ENCODE assay signal across 1 cellular context in genomic region chr16:57244767-57245471, GRCh38.
TF ChIP-seq lines count a peak whose summit lies in the region.

Gene ARL2BP (plus strand): TSS chr16:57245259. CDS start chr16:57245368, 109 bp downstream.

TF ChIP-seq in HepG2, 621 proteins besides CTCF, POLR2A, EP300 and RAD21 (continued from another document and continues in another):
- TF ChIP-seq, protein P1, sequence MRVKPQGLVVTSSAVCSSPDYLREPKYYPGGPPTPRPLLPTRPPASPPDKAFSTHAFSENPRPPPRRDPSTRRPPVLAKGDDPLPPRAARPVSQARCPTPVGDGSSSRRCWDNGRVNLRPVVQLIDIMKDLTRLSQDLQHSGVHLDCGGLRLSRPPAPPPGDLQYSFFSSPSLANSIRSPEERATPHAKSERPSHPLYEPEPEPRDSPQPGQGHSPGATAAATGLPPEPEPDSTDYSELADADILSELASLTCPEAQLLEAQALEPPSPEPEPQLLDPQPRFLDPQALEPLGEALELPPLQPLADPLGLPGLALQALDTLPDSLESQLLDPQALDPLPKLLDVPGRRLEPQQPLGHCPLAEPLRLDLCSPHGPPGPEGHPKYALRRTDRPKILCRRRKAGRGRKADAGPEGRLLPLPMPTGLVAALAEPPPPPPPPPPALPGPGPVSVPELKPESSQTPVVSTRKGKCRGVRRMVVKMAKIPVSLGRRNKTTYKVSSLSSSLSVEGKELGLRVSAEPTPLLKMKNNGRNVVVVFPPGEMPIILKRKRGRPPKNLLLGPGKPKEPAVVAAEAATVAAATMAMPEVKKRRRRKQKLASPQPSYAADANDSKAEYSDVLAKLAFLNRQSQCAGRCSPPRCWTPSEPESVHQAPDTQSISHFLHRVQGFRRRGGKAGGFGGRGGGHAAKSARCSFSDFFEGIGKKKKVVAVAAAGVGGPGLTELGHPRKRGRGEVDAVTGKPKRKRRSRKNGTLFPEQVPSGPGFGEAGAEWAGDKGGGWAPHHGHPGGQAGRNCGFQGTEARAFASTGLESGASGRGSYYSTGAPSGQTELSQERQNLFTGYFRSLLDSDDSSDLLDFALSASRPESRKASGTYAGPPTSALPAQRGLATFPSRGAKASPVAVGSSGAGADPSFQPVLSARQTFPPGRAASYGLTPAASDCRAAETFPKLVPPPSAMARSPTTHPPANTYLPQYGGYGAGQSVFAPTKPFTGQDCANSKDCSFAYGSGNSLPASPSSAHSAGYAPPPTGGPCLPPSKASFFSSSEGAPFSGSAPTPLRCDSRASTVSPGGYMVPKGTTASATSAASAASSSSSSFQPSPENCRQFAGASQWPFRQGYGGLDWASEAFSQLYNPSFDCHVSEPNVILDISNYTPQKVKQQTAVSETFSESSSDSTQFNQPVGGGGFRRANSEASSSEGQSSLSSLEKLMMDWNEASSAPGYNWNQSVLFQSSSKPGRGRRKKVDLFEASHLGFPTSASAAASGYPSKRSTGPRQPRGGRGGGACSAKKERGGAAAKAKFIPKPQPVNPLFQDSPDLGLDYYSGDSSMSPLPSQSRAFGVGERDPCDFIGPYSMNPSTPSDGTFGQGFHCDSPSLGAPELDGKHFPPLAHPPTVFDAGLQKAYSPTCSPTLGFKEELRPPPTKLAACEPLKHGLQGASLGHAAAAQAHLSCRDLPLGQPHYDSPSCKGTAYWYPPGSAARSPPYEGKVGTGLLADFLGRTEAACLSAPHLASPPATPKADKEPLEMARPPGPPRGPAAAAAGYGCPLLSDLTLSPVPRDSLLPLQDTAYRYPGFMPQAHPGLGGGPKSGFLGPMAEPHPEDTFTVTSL (CRISPR knock-in tag; IDR thresholded peaks at IDR 0.05; ENCODE audit: borderline replicate concordance): no peak
- TF ChIP-seq SMAD3 (CRISPR knock-in tag; IDR thresholded peaks at IDR 0.05) (no peak; the same call in 1 of the 2 replicates), ZNF7 (CRISPR knock-in tag; IDR thresholded peaks at IDR 0.05) (no peak), SPEN (CRISPR knock-in tag; IDR thresholded peaks at IDR 0.05; ENCODE audit: low read depth) (peak; percentile 99), ZNF205 (CRISPR knock-in tag; IDR thresholded peaks at IDR 0.05) (no peak; the same call in 1 of the 2 replicates), SKI (IDR thresholded peaks at IDR 0.05; ENCODE audit: partially characterized antibody) (peak; percentile 78), NCOA5 (CRISPR knock-in tag; IDR thresholded peaks at IDR 0.05) (no peak), DRAP1 (CRISPR knock-in tag; IDR thresholded peaks at IDR 0.05) (peak; percentile 71; the same call in 1 of the 2 replicates), KLF11 (CRISPR knock-in tag; IDR thresholded peaks at IDR 0.05) (no peak), ZNF317 (CRISPR knock-in tag; IDR thresholded peaks at IDR 0.05) (0 out of 2 replicates have a peak, but pooled peaks have one; percentile 69), KAT8 (CRISPR knock-in tag; IDR thresholded peaks at IDR 0.05) (peak; percentile 63), ZNF850 (CRISPR knock-in tag; conservative IDR thresholded peaks at IDR 0.05) (no peak), MBD4 (IDR thresholded peaks at IDR 0.05; ENCODE audit: borderline replicate concordance, low read length) (no peak), ZFP82 (CRISPR knock-in tag; IDR thresholded peaks at IDR 0.05; ENCODE audit: borderline replicate concordance) (no peak), SRSF1 (optimal IDR thresholded peaks at IDR 0.05; ENCODE audit: low read depth, low read length) (no peak), GPN1 (CRISPR knock-in tag; IDR thresholded peaks at IDR 0.05; ENCODE audit: borderline replicate concordance) (peak; percentile 69), MTA1 (CRISPR knock-in tag; IDR thresholded peaks at IDR 0.05; ENCODE audit: borderline replicate concordance) (peak; percentile 80; the same call in 1 of the 2 replicates), ZNF253 (CRISPR knock-in tag; IDR thresholded peaks at IDR 0.05; ENCODE audit: borderline replicate concordance) (peak; percentile 82), DMAP1 (CRISPR knock-in tag; IDR thresholded peaks at IDR 0.05) (peak; percentile 95), HMG20B (CRISPR knock-in tag; conservative IDR thresholded peaks at IDR 0.05) (no peak; the same call in 1 of the 2 replicates), ASH2L (IDR thresholded peaks at IDR 0.05; ENCODE audit: insufficient read length, low read depth, low read length) (peak; percentile 89), ZNF552 (CRISPR knock-in tag; IDR thresholded peaks at IDR 0.05; ENCODE audit: borderline replicate concordance) (peak; percentile 16; the same call in 1 of the 2 replicates), ISL2 (CRISPR knock-in tag; IDR thresholded peaks at IDR 0.05) (peak; percentile 64; the same call in 1 of the 2 replicates), ZNF839 (CRISPR knock-in tag; IDR thresholded peaks at IDR 0.05; ENCODE audit: borderline replicate concordance) (peak; percentile 88; the same call in 1 of the 2 replicates), BRD4 (CRISPR knock-in tag; IDR thresholded peaks at IDR 0.05) (peak; percentile 90), NCOA1 (CRISPR knock-in tag; IDR thresholded peaks at IDR 0.05) (no peak), EZH2 (conservative IDR thresholded peaks at IDR 0.05; ENCODE audit: low read depth, low read length) (no peak), ZNF577 (CRISPR knock-in tag; IDR thresholded peaks at IDR 0.05; ENCODE audit: borderline replicate concordance, low read depth) (0 out of 2 replicates have a peak, but pooled peaks have one; percentile 92), ZBTB8A (CRISPR knock-in tag; IDR thresholded peaks at IDR 0.05; ENCODE audit: borderline replicate concordance, low read depth) (no peak), POLR2AphosphoS5 (IDR thresholded peaks at IDR 0.05; ENCODE audit: low read depth, low read length) (peak; percentile 83), HNF1A (IDR thresholded peaks at IDR 0.05; ENCODE audit: low read depth) (no peak), HNF1A (CRISPR knock-in tag; IDR thresholded peaks at IDR 0.05; ENCODE audit: borderline replicate concordance) (peak; percentile 61; the same call in 1 of the 2 replicates), ZNF572 (CRISPR knock-in tag; IDR thresholded peaks at IDR 0.05) (no peak), HES4 (CRISPR knock-in tag; IDR thresholded peaks at IDR 0.05; ENCODE audit: borderline replicate concordance) (no peak), ZNF282 (IDR thresholded peaks at IDR 0.05; ENCODE audit: partially characterized antibody) (no peak), GATA4 (IDR thresholded peaks at IDR 0.05; ENCODE audit: borderline replicate concordance, low read depth) (peak; percentile 75; the same call in 1 of the 2 replicates), ZFP1 (CRISPR knock-in tag; IDR thresholded peaks at IDR 0.05) (no peak), ZNF350 (CRISPR knock-in tag; IDR thresholded peaks at IDR 0.05; ENCODE audit: borderline replicate concordance, low read depth) (peak; percentile 91), TGIF2 (CRISPR knock-in tag; IDR thresholded peaks at IDR 0.05) (no peak; the same call in 1 of the 2 replicates), TBP (CRISPR knock-in tag; IDR thresholded peaks at IDR 0.05) (no peak), THYN1 (CRISPR knock-in tag; IDR thresholded peaks at IDR 0.05; ENCODE audit: borderline replicate concordance, low read depth) (no peak), ZKSCAN5 (CRISPR knock-in tag; IDR thresholded peaks at IDR 0.05) (no peak), SMYD3 (CRISPR knock-in tag; IDR thresholded peaks at IDR 0.05) (peak; percentile 79), FOXJ3 (CRISPR knock-in tag; IDR thresholded peaks at IDR 0.05; ENCODE audit: borderline replicate concordance) (no peak), REL (CRISPR knock-in tag; conservative IDR thresholded peaks at IDR 0.05) (0 out of 2 replicates have a peak, but pooled peaks have one; percentile 41), MEIS2 (CRISPR knock-in tag; IDR thresholded peaks at IDR 0.05) (peak; percentile 84; the same call in 1 of the 2 replicates), ZNF354B (CRISPR knock-in tag; IDR thresholded peaks at IDR 0.05) (peak; percentile 19; the same call in 1 of the 2 replicates), ZNF292 (CRISPR knock-in tag; IDR thresholded peaks at IDR 0.05; ENCODE audit: borderline replicate concordance, low read depth) (no peak), ZNF784 (CRISPR knock-in tag; IDR thresholded peaks at IDR 0.05; ENCODE audit: borderline replicate concordance) (no peak), ZBTB7A (CRISPR knock-in tag; IDR thresholded peaks at IDR 0.05) (peak; percentile 77), ZNF33B (CRISPR knock-in tag; IDR thresholded peaks at IDR 0.05) (no peak; the same call in 1 of the 2 replicates), SIX4 (CRISPR knock-in tag; IDR thresholded peaks at IDR 0.05) (no peak), ELF1 (CRISPR knock-in tag; IDR thresholded peaks at IDR 0.05) (peak; percentile 92)
- TF ChIP-seq, protein P2, sequence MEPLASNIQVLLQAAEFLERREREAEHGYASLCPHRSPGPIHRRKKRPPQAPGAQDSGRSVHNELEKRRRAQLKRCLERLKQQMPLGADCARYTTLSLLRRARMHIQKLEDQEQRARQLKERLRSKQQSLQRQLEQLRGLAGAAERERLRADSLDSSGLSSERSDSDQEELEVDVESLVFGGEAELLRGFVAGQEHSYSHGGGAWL (CRISPR knock-in tag; IDR thresholded peaks at IDR 0.05): peak; percentile 92
- TF ChIP-seq, protein P3, sequence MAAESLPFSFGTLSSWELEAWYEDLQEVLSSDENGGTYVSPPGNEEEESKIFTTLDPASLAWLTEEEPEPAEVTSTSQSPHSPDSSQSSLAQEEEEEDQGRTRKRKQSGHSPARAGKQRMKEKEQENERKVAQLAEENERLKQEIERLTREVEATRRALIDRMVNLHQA (CRISPR knock-in tag; IDR thresholded peaks at IDR 0.05): no peak
- TF ChIP-seq, protein P4, sequence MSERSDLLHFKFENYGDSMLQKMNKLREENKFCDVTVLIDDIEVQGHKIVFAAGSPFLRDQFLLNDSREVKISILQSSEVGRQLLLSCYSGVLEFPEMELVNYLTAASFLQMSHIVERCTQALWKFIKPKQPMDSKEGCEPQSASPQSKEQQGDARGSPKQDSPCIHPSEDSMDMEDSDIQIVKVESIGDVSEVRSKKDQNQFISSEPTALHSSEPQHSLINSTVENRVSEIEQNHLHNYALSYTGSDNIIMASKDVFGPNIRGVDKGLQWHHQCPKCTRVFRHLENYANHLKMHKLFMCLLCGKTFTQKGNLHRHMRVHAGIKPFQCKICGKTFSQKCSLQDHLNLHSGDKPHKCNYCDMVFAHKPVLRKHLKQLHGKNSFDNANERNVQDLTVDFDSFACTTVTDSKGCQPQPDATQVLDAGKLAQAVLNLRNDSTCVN (CRISPR knock-in tag; IDR thresholded peaks at IDR 0.05; ENCODE audit: borderline replicate concordance): peak; percentile 73; the same call in 1 of the 2 replicates
- TF ChIP-seq, protein P5, sequence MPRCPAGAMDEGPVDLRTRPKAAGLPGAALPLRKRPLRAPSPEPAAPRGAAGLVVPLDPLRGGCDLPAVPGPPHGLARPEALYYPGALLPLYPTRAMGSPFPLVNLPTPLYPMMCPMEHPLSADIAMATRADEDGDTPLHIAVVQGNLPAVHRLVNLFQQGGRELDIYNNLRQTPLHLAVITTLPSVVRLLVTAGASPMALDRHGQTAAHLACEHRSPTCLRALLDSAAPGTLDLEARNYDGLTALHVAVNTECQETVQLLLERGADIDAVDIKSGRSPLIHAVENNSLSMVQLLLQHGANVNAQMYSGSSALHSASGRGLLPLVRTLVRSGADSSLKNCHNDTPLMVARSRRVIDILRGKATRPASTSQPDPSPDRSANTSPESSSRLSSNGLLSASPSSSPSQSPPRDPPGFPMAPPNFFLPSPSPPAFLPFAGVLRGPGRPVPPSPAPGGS (CRISPR knock-in tag; IDR thresholded peaks at IDR 0.05): peak; percentile 96; the same call in 1 of the 2 replicates
- TF ChIP-seq, protein P6, sequence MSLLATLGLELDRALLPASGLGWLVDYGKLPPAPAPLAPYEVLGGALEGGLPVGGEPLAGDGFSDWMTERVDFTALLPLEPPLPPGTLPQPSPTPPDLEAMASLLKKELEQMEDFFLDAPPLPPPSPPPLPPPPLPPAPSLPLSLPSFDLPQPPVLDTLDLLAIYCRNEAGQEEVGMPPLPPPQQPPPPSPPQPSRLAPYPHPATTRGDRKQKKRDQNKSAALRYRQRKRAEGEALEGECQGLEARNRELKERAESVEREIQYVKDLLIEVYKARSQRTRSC (CRISPR knock-in tag; IDR thresholded peaks at IDR 0.05; ENCODE audit: low read depth): no peak
